Comparison of ENCODE assay signal across 1 cellular context in the genomic region with DNA sequence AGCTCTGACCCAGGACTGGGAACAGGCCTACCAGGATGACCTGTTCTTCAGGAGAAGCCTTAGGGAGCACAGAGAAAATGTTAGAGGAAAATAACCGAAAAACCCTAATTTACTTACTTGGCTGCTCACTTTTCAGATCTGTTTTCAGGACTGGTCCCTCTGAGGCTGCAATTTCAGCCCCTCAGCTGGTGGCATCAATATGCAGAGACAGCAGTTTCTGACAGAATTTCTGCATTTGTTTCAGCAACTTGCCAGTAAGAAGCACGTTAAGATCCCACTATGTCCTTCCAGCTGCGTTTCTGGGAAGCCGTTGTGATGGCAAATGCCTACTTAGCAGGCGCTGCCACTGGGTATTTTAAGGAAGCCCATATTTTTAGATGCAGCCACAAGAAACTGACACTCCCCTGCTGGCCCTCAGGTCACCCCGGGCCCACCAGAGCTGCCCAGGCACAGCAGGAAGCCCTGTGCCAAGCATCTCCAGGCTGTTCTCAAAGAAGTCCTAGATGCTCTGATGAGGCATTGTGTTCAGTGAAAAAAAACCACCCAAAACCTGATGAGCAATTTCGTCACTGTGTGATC.
TF ChIP-seq lines count a peak whose summit lies in the region.

No MANE protein-coding gene starts in this region.

TF ChIP-seq in HEK293, 187 proteins besides CTCF, POLR2A, EP300 and RAD21 (continued from another document):
- TF ChIP-seq, protein P1, sequence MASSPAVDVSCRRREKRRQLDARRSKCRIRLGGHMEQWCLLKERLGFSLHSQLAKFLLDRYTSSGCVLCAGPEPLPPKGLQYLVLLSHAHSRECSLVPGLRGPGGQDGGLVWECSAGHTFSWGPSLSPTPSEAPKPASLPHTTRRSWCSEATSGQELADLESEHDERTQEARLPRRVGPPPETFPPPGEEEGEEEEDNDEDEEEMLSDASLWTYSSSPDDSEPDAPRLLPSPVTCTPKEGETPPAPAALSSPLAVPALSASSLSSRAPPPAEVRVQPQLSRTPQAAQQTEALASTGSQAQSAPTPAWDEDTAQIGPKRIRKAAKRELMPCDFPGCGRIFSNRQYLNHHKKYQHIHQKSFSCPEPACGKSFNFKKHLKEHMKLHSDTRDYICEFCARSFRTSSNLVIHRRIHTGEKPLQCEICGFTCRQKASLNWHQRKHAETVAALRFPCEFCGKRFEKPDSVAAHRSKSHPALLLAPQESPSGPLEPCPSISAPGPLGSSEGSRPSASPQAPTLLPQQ (tag by site-specific recombination; IDR thresholded peaks at IDR 0.05): peak; percentile 58
- peak; percentile 43; the same call in 1 of the 2 replicates for TF ChIP-seq ZIC2 (tag by site-specific recombination; IDR thresholded peaks at IDR 0.05)
- no peak for TF ChIP-seq ZNF544 (tag by site-specific recombination; IDR thresholded peaks at IDR 0.05)
- no peak for TF ChIP-seq REPIN1 (tag by site-specific recombination; IDR thresholded peaks at IDR 0.05; ENCODE audit: low read depth)
